In the genomic region with DNA sequence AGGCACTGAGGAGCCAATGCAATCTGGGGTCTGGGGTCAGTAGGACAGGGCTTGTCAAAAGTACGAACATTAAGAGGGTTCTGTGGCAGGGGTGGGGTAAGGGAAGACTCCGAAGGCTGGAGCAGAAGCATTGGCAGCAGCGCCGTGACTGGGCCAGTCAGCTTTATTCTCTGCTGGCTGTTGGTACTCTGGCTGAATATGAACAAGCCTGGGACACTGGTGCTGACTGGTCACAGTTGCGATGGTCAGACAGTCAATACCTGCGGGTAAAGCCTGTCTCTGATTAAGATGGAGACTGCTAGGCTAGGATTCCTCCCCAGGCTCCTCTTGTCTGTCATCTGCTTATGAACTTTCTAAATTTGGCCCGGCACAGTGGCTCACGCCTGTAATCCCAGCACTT, we compare ENCODE assay signal across 1 cellular context.
TF ChIP-seq lines count a peak whose summit lies in the region.

No MANE protein-coding gene starts in this region.

TF ChIP-seq in liver, 16 proteins besides CTCF, POLR2A, EP300 and RAD21 (continued from another document):
- no peak for TF ChIP-seq SP1 (IDR thresholded peaks at IDR 0.05)
TF ChIP-seq in liver: peak in this region for 0.
